Comparison of ENCODE assay signal across 8 cellular contexts in the genomic region with DNA sequence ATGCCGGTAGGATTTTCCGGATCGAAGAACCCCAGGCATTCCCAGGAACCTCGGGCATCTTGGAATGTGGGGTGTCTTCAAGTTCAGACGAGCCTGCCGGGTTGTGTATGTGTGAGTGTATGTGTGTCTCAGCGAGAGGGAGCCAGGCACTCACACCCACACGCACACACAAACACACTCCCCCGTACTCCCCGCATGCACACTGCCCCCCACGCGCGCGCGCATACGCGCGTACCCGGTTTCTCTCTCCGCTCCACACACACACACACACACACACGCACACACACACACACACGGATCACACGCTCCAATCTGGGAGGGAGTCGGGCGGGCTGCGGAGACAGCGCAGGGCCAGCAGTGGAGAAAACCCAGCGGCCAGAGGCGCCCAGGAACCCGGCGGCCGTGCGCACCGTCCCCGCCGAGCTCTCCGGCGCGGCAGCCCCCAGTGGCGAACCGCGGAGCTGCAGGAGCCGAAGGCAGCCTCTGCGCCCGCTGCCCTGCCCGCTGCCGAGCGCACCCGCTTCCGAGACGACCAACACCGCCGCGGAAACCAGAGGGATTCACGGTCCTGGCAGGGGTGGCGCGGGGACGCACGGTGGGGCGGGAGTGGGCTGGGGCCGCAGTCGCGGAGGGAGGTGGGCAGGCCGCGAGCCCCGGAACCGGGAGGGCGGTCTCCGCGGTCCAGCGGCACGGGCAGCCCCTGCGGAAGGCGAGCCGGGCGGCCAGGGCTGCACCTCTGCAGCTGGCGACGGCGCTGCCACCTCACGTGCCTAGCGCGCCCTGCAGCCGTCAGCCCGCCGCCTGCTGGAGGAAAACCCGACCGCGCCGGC. TPM values are rescaled to one million over a fixed set of nuclear protein-coding genes. Genes with fewer than 3 reads are reported as not detected.
A peak's percentile ranks its signal among the peaks of the same experiment; 100 is the strongest.
DNase-seq lines count a peak whose midpoint lies in the region; ATAC-seq and TF ChIP-seq lines count a peak whose summit lies in the region.

LRFN2 (minus strand) TSS at position 125 of the 830 bp plus-strand sequence.

- H3K27me3 ChIP-seq in ovary (no peaks in the 10 kb centered on the region), testis (no peaks in the 10 kb centered on the region)

- peak; percentile 79 for ATAC-seq in GM19035 (IDR thresholded peaks at IDR 0.05; ENCODE audit: unreplicated experiment)

- TF ChIP-seq EP300 in ovary (IDR thresholded peaks at IDR 0.05), result no peak

- H3K36me3 ChIP-seq in ovary (no peaks in the 10 kb centered on the region), testis (ENCODE audit: low read depth, missing control alignments) (no peaks in the 10 kb centered on the region)

- H3K27ac ChIP-seq in ovary, result peak within 1 kb of the TSS in 1 of 2 donors; percentile 71
- no peak within 1 kb of the TSS for H3K27ac ChIP-seq in testis

- WGBS in ovary, 3 donors, result 0 to 1% (median 1%) methylated on average over 63 to 89 of the region's 89 CpGs
- 1% methylated on average over 15 to 83 of the region's 89 CpGs for WGBS in testis, 2 donors

- TF ChIP-seq CTCF in AG09309 (IDR thresholded peaks at IDR 0.05; ENCODE audit: control insufficient read depth, insufficient read depth, low read depth, low read length, missing control alignments) (peak; percentile 41), ovary (IDR thresholded peaks at IDR 0.05) (peak; percentile 37 to 86 (median 81)), testis (IDR thresholded peaks at IDR 0.05) (peak; percentile 67 to 72 (median 71))

- H3K4me1 ChIP-seq in ovary (ENCODE audit: insufficient read depth) (peaks cover 2% of the 10 kb centered on the region), testis (peaks cover 7% of the 10 kb centered on the region)

- DNase-seq in AG09309 (ENCODE audit: low read depth) (peak; percentile 8), HUDEP-2 (lab: John Stamatoyannopoulos, UW; ENCODE audit: unreplicated experiment in 76 of 76) (peak in 73 of 76 experiments; percentile 11 to 86 (median 71)), RPMI7951 (ENCODE audit: low read depth) (peak; percentile 59), globus pallidus (ENCODE audit: low spot score) (peak; percentile 47), ovary (peak; percentile 74 to 89 (median 83)), testis (peak; percentile 72)
- DNase-seq in activated naive CD4-positive, alpha-beta T cell treated with anti-CD3 and anti-CD28 coated beads, Interleukin-2, amount 50 U/mL, for 16 hours, result peak; percentile 82

- no peak for TF ChIP-seq POLR2A in ovary (IDR thresholded peaks at IDR 0.05)
- TF ChIP-seq POLR2A in testis (IDR thresholded peaks at IDR 0.05), result no peak

- H3K4me3 ChIP-seq in AG09309 (ENCODE audit: control insufficient read depth, low read depth, low read length) (peak within 1 kb of the TSS; percentile 55), ovary (peak within 1 kb of the TSS; percentile 33), testis (peak within 1 kb of the TSS; percentile 48 to 63)

- H3K9me3 ChIP-seq in ovary (no peaks in the 10 kb centered on the region), testis (no peaks in the 10 kb centered on the region)

- intact Hi-C loops in ovary (cut with DNase I), result loop anchor here in 1 of 4 donors (10.0 kb wide), 1 partner anchor 437 kb away; no protein-coding TSS in a partner anchor
- intact Hi-C loops in testis (cut with DNase I; ENCODE audit: low total_unique reads), result no loop called here

RNA-seq across cellular contexts. Expression of gene LRFN2, which starts in this region (rescaled TPM):
- total RNA-seq in RPMI7951 (2014; rRNA removed; shearing (Covaris generic)), result not detected in 2 replicates
- 1 to 10 TPM in 3 of 7 donors, under 1 TPM in 4; 0.34 to 2.2 (median 0.66) TPM for total RNA-seq in ovary
- under 1 TPM; 0.10 to 0.68 TPM for polyA plus RNA-seq in ovary
- total RNA-seq in testis, result 1 to 10 TPM; 1.1 to 1.6 TPM
- 3.3 TPM for polyA plus RNA-seq in testis (ENCODE audit: insufficient read depth, low read depth, low replicate concordance)

Comparison
In these comparisons a context has a peak if more than half of its experiments do, and no peak if none do; other contexts are left out.
1. Peak in DNase-seq in RPMI7951; RNA of the gene not detected or under 1 TPM.
2. DNase-seq: peak in every context shown above with its lines; median percentile 83 in ovary; 82 in activated naive CD4-positive, alpha-beta T cell treated with anti-CD3 and anti-CD28 coated beads, Interleukin-2, amount 50 U/mL, for 16 hours; 72 in testis; 71 in HUDEP-2; 59 in RPMI7951; 47 in globus pallidus; 8 in AG09309.